20 cellular contexts compared by ENCODE assay signal in the genomic region with DNA sequence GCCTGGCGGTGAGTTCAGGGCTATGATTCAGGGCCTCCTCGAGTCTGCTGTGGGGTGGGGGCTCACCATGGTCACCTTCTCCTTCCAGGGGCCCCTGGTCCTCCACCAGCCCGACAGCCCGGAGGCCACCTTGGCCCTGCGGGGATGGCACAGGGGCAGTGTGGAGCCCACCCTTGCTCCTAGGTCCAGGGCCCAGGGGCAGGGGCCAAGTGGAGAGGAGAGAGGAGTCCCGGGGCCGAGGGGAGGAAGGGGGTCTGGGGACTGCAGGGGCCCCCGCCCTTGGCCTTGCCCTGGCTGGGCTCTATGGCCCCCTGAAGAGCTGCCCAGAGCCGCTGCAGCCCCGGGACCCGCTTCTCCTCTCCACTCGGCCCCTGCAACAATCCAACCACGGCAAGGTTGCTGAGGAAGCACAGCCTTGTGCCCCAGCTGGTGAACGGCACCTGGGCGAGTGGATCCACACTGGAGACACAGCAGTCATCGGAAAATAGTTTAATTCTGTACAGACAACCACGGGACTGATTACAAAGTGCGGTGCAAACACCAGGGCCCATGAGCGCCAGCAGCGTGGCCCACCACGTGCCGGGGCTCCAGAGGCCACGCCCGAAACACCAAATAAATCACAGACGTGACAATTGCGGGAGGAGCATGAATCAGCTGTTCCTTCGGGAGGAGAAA.
"Had no signal": no experiment of that assay in that cellular context is flagged by ENCODE, and none has a peak within 500 bp of the region (broad histone marks: within the 10 kb centered on the region; RNA-seq: fewer than 3 reads in every experiment).

No MANE protein-coding gene starts in this region.

- ATAC-seq: activated CD8-positive, alpha-beta memory T cell treated with anti-CD3 and anti-CD28 coated beads, Interleukin-2, amount 10 ng/mL, durations not matched to agents 7 days and 5 days; activated naive CD8-positive, alpha-beta T cell treated with anti-CD3 and anti-CD28 coated beads, Interleukin-2, amount 50 U/mL, for 24 hours; stimulated activated naive B cell treated with anti-CD40 and anti-IgM and Interleukin-4, amounts not matched to agents 10 μg/mL and 1 μg/mL and 100 μg/mL, for 72 hours; T-cell had no signal

- H3K27me3 Mint-ChIP-seq: activated CD8-positive, alpha-beta memory T cell treated with anti-CD3 and anti-CD28 coated beads, Interleukin-2, amount 10 ng/mL, durations not matched to agents 7 days and 5 days; activated naive CD8-positive, alpha-beta T cell treated with anti-CD3 and anti-CD28 coated beads, Interleukin-2, amount 50 U/mL, for 24 hours; stimulated activated naive B cell treated with anti-CD40 and anti-IgM and Interleukin-4, amounts not matched to agents 10 μg/mL and 1 μg/mL and 100 μg/mL, for 72 hours; T-cell had no signal

- H3K4me1 Mint-ChIP-seq: activated naive CD8-positive, alpha-beta T cell treated with anti-CD3 and anti-CD28 coated beads, Interleukin-2, amount 50 U/mL, for 24 hours; stimulated activated naive B cell treated with anti-CD40 and anti-IgM and Interleukin-4, amounts not matched to agents 10 μg/mL and 1 μg/mL and 100 μg/mL, for 72 hours; T-cell had no signal

- H3K9me3 Mint-ChIP-seq: activated naive CD4-positive, alpha-beta T cell treated with anti-CD3 and anti-CD28 coated beads for 36 hours; activated naive CD8-positive, alpha-beta T cell treated with anti-CD3 and anti-CD28 coated beads, Interleukin-2, amount 50 U/mL, for 24 hours; nephron; T-cell had no signal

- DNase-seq: activated CD4-positive, alpha-beta T cell treated with anti-CD3 and anti-CD28 coated beads, Interleukin-2, amount 50 U/mL, for 4 hours; activated CD4-positive, CD25-positive, alpha-beta regulatory T cell treated with anti-CD3 and anti-CD28 coated beads, Interleukin-2, amount 50 U/mL, for 72 hours; activated CD8-positive, alpha-beta memory T cell treated with anti-CD3 and anti-CD28 coated beads, Interleukin-2, amount 10 ng/mL, durations not matched to agents 7 days and 5 days; activated naive CD4-positive, alpha-beta T cell treated with anti-CD3 and anti-CD28 coated beads for 36 hours; activated naive CD8-positive, alpha-beta T cell treated with anti-CD3 and anti-CD28 coated beads, Interleukin-2, amount 50 U/mL, for 24 hours; activated T-cell treated with anti-CD3 and anti-CD28 coated beads, Interleukin-2, amount 50 U/mL, for 1 hour; erythroblast; mesendoderm; nucleus accumbens; stimulated activated CD4-positive, alpha-beta T cell treated with anti-CD3 and anti-CD28 coated beads, Interleukin-2, amount 100 ng/mL, for 48 hours; stimulated activated naive B cell treated with anti-CD40 and anti-IgM and Interleukin-4, amounts not matched to agents 10 μg/mL and 1 μg/mL and 100 μg/mL, for 72 hours; substantia nigra; T-cell; T-helper 9 cell had no signal

- H3K27ac Mint-ChIP-seq: activated CD8-positive, alpha-beta memory T cell treated with anti-CD3 and anti-CD28 coated beads, Interleukin-2, amount 10 ng/mL, durations not matched to agents 7 days and 5 days; activated naive CD4-positive, alpha-beta T cell treated with anti-CD3 and anti-CD28 coated beads for 36 hours; activated naive CD8-positive, alpha-beta T cell treated with anti-CD3 and anti-CD28 coated beads, Interleukin-2, amount 50 U/mL, for 24 hours; activated T-helper 2 cell treated with anti-CD3 and anti-CD28 coated beads, Interferon-gamma antibody, Interleukin-2, Interleukin-4, amounts not matched to agents 10 μg/mL and 5 μg/mL and 100 μg/mL, durations not matched to agents 14 hours and 24 hours and 36 hours; nephron; stimulated activated naive B cell treated with anti-CD40 and anti-IgM and Interleukin-4, amounts not matched to agents 10 μg/mL and 1 μg/mL and 100 μg/mL, for 72 hours had no signal

- H3K9me3 ChIP-seq: prostate gland, tibial nerve had no signal

- H3K27me3 ChIP-seq: dorsolateral prefrontal cortex, tibial nerve had no signal

- H3K4me1 ChIP-seq: prostate gland, tibial nerve had no signal

- H3K4me3 ChIP-seq: dorsolateral prefrontal cortex, prostate gland, tibial nerve had no signal

- H3K27ac ChIP-seq: dorsolateral prefrontal cortex, prostate gland, tibial nerve had no signal

- H3K4me3 Mint-ChIP-seq: activated CD8-positive, alpha-beta memory T cell treated with anti-CD3 and anti-CD28 coated beads, Interleukin-2, amount 10 ng/mL, durations not matched to agents 7 days and 5 days; activated naive CD4-positive, alpha-beta T cell treated with anti-CD3 and anti-CD28 coated beads for 36 hours; activated naive CD8-positive, alpha-beta T cell treated with anti-CD3 and anti-CD28 coated beads, Interleukin-2, amount 50 U/mL, for 24 hours; nephron; stimulated activated naive B cell treated with anti-CD40 and anti-IgM and Interleukin-4, amounts not matched to agents 10 μg/mL and 1 μg/mL and 100 μg/mL, for 72 hours; T-cell had no signal

- FAIRE-seq: keratinocyte had no signal
